ENCODE assay signal across 2 cellular contexts in the genomic region with DNA sequence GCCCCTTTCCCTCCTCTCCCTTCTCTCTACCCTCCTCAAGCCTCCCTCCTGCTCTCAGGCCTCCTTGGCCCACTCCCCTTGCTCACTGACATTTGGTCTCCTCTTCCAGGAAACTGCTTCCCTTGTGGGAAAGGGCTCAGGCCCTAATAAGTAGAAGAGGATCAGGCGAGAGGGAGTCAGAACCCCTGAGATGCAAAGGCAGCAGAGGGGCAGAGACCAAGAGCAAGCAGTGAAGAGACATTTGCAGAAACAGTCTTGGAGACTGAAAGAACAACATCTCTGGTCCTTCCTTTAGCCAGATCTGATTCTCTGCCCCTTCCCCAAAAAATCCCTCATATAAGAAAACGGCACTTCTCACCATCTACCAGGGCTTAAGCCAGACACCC.
A peak's percentile ranks its signal among the peaks of the same experiment; 100 is the strongest.
TF ChIP-seq lines count a peak whose summit lies in the region.

No MANE protein-coding gene starts in this region.

TF ChIP-seq in K562, 482 proteins besides CTCF, POLR2A, EP300 and RAD21:
- TF ChIP-seq CREB1 (IDR thresholded peaks at IDR 0.05) (peak; percentile 12; the same call in 1 of the 2 replicates), CREB1 (CRISPR knock-in tag; IDR thresholded peaks at IDR 0.05) (no peak), PTBP1 (IDR thresholded peaks at IDR 0.05; ENCODE audit: low read depth, low read length) (peak; percentile 35; the same call in 1 of the 2 replicates), FOXA3 (CRISPR knock-in tag; conservative IDR thresholded peaks at IDR 0.05 in 1 of 2, IDR thresholded peaks at IDR 0.05 in 1 of 2) (0 out of 4 replicates have a peak, but pooled peaks of 1 of the 2 experiments have one; percentile 17), CSDE1 (IDR thresholded peaks at IDR 0.05) (0 out of 4 replicates have a peak, but pooled peaks of 1 of the 2 experiments have one; percentile 7), RUNX1 (IDR thresholded peaks at IDR 0.05; ENCODE audit: low read depth) (no peak), SRSF1 (IDR thresholded peaks at IDR 0.05; ENCODE audit: low read depth, low read length) (no peak)
- TF ChIP-seq, protein P1, sequence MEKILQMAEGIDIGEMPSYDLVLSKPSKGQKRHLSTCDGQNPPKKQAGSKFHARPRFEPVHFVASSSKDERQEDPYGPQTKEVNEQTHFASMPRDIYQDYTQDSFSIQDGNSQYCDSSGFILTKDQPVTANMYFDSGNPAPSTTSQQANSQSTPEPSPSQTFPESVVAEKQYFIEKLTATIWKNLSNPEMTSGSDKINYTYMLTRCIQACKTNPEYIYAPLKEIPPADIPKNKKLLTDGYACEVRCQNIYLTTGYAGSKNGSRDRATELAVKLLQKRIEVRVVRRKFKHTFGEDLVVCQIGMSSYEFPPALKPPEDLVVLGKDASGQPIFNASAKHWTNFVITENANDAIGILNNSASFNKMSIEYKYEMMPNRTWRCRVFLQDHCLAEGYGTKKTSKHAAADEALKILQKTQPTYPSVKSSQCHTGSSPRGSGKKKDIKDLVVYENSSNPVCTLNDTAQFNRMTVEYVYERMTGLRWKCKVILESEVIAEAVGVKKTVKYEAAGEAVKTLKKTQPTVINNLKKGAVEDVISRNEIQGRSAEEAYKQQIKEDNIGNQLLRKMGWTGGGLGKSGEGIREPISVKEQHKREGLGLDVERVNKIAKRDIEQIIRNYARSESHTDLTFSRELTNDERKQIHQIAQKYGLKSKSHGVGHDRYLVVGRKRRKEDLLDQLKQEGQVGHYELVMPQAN (IDR thresholded peaks at IDR 0.05; ENCODE audit: borderline replicate concordance) = 0 out of 2 replicates have a peak, but pooled peaks have one; percentile 1

TF ChIP-seq in GM12891, 5 proteins besides CTCF, POLR2A, EP300 and RAD21:
- TF ChIP-seq TAF1 (IDR thresholded peaks at IDR 0.05; ENCODE audit: low read depth, low read length) (no peak), PAX5 (IDR thresholded peaks at IDR 0.05; ENCODE audit: insufficient read depth, low read length, severe bottlenecking) (no peak), POU2F2 (IDR thresholded peaks at IDR 0.05; ENCODE audit: low read depth, low read length) (no peak), POLR2AphosphoS5 (IDR thresholded peaks at IDR 0.05; ENCODE audit: low read depth, low read length) (no peak), SPI1 (IDR thresholded peaks at IDR 0.05; ENCODE audit: low read depth, low read length) (no peak)
